Comparison of ENCODE assay signal across 8 cellular contexts in the genomic region with DNA sequence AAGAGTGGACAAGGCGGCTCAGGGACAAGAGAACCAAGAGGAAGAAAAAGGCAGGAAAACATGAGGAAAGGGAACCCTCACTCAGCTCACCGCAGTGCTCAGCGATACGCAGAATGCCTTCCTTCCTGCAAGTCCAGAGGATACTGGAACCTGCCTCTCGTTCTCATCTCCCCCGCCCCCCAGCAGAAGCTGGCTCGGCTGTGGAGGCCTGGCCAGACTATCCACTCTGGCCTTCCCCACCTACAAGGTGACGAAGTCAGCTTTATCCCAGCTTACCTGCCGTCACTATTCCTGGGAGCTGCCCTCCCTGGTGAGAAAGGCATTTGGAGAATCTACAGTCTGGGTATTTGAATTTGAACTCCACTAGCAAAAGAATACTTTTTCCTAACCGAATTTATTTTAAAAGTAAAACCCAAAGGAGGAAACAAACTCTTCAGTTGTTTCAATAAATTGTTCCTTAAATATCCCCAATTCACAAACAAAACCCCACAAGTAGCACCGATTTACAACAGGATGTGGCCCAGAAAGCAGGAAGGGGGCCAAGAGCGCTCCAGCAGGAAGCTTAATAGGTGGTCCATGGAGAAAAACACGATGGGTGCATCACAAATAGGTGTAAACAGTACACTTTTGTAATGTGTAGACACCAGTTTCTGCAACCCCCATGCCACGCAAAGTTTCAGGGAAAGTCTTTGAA. TPM values are rescaled to one million over a fixed set of nuclear protein-coding genes. Genes with fewer than 3 reads are reported as not detected.
DNase-seq lines count a peak whose midpoint lies in the region; ATAC-seq and TF ChIP-seq lines count a peak whose summit lies in the region.

No MANE protein-coding gene starts in this region.

- peaks cover 32% of the 10 kb centered on the region for H3K36me3 Mint-ChIP-seq in activated CD8-positive, alpha-beta T cell treated with anti-CD3 and anti-CD28 coated beads, Interleukin-2, amount 10 ng/mL, durations not matched to agents 7 days and 5 days (ENCODE audit: low read depth)

- H3K9ac ChIP-seq in skeletal muscle satellite cell (ENCODE audit: low read depth, low read length), result no peak overlapping the region

- POLR2A ChIA-PET in activated CD8-positive, alpha-beta T cell treated with anti-CD3 and anti-CD28 coated beads, Interleukin-2, amount 10 ng/mL, durations not matched to agents 7 days and 5 days (lab: Charles Lee), result interaction anchor here (1.5 to 7.2 kb wide), 3 partner anchors 8 to 26 kb away, joined by 3 to 82 read pairs (median 11); partner anchors contain the start of gene GID8

- no peaks in the 10 kb centered on the region for H3K27me3 ChIP-seq in hepatocyte
- no peaks in the 10 kb centered on the region for H3K27me3 ChIP-seq in skeletal muscle satellite cell (ENCODE audit: control insufficient read depth, insufficient read depth, low read length)

- ATAC-seq in activated CD8-positive, alpha-beta T cell treated with anti-CD3 and anti-CD28 coated beads, Interleukin-2, amount 10 ng/mL, durations not matched to agents 7 days and 5 days, result no peak
- ATAC-seq in HG02973 (IDR thresholded peaks at IDR 0.05; ENCODE audit: unreplicated experiment) (no peak), esophagus mucosa (no peak)

- intact Hi-C loops in posterior cingulate gyrus (cut with DNase I), result loop anchor here (5.0 kb wide), 1 partner anchor 51 kb away; no protein-coding TSS in a partner anchor

- no peak for DNase-seq in activated CD8-positive, alpha-beta T cell treated with anti-CD3 and anti-CD28 coated beads, Interleukin-2, amount 10 ng/mL, durations not matched to agents 7 days and 5 days
- DNase-seq in hepatocyte (ENCODE audit: low spot score) (no peak), DMS79 (lab: John Stamatoyannopoulos, UW) (no peak), posterior cingulate gyrus (no peak)

- H3K36me3 ChIP-seq in hepatocyte (replicated peaks; ENCODE audit: insufficient read depth, low read depth) (no peaks in the 10 kb centered on the region), skeletal muscle satellite cell (ENCODE audit: insufficient read depth, low read length) (no peaks in the 10 kb centered on the region)

- H3K9me3 ChIP-seq in hepatocyte (ENCODE audit: low read depth) (no peaks in the 10 kb centered on the region), skeletal muscle satellite cell (replicated peaks; ENCODE audit: low read length) (no peaks in the 10 kb centered on the region)

- peak overlapping the region; percentile 42 for H3K4me3 ChIP-seq in GM12875 (ENCODE audit: low read depth, low read length)
- peak overlapping the region; percentile 62 for H3K4me3 ChIP-seq in hepatocyte
- H3K4me3 ChIP-seq in skeletal muscle satellite cell (ENCODE audit: low read length), result no peak overlapping the region

- no peaks in the 10 kb centered on the region for H3K9me3 Mint-ChIP-seq in activated CD8-positive, alpha-beta T cell treated with anti-CD3 and anti-CD28 coated beads, Interleukin-2, amount 10 ng/mL, durations not matched to agents 7 days and 5 days (ENCODE audit: insufficient read depth)

- H3K4me2 ChIP-seq in hepatocyte (peak overlapping the region; percentile 93), skeletal muscle satellite cell (ENCODE audit: low read length) (peak overlapping the region; percentile 18)

- 52% methylated on average over 14 of the region's 14 CpGs for WGBS in hepatocyte (ENCODE audit: low lambda C conversion rate, missing lambda C conversion rate)

- peak overlapping the region; percentile 74 for H3K27ac Mint-ChIP-seq in activated CD8-positive, alpha-beta T cell treated with anti-CD3 and anti-CD28 coated beads, Interleukin-2, amount 10 ng/mL, durations not matched to agents 7 days and 5 days

- peak overlapping the region; percentile 52 for H2AFZ ChIP-seq in hepatocyte

- no peaks in the 10 kb centered on the region for H3K9me2 ChIP-seq in hepatocyte (replicated peaks; ENCODE audit: insufficient read depth)

- no peaks in the 10 kb centered on the region for H3K27me3 Mint-ChIP-seq in activated CD8-positive, alpha-beta T cell treated with anti-CD3 and anti-CD28 coated beads, Interleukin-2, amount 10 ng/mL, durations not matched to agents 7 days and 5 days (ENCODE audit: low read depth)

- CTCF ChIA-PET in activated CD8-positive, alpha-beta T cell treated with anti-CD3 and anti-CD28 coated beads, Interleukin-2, amount 10 ng/mL, durations not matched to agents 7 days and 5 days (lab: Charles Lee), result interaction anchor here (0.8 to 1.9 kb wide), 6 partner anchors 8 to 44 kb away, joined by 3 to 14 read pairs (median 6); no protein-coding TSS in a partner anchor

- H4K20me1 ChIP-seq in hepatocyte (ENCODE audit: insufficient read depth, poor library complexity, severe bottlenecking), result peaks cover 52% of the 10 kb centered on the region

- no peak for TF ChIP-seq CTCF in GM12875 (IDR thresholded peaks at IDR 0.05; ENCODE audit: borderline replicate concordance, insufficient read depth, low read depth, low read length)
- TF ChIP-seq CTCF in hepatocyte (IDR thresholded peaks at IDR 0.05; ENCODE audit: poor library complexity), result no peak

- H3K4me1 ChIP-seq in hepatocyte (ENCODE audit: insufficient read depth) (peaks cover 33% of the 10 kb centered on the region), skeletal muscle satellite cell (ENCODE audit: control insufficient read depth, insufficient read depth, low read length) (peaks cover 28% of the 10 kb centered on the region)

- peak overlapping the region; percentile 92 for H3K4me3 Mint-ChIP-seq in activated CD8-positive, alpha-beta T cell treated with anti-CD3 and anti-CD28 coated beads, Interleukin-2, amount 10 ng/mL, durations not matched to agents 7 days and 5 days

- peaks cover 74% of the 10 kb centered on the region for H3K4me1 Mint-ChIP-seq in activated CD8-positive, alpha-beta T cell treated with anti-CD3 and anti-CD28 coated beads, Interleukin-2, amount 10 ng/mL, durations not matched to agents 7 days and 5 days (ENCODE audit: low read depth)

- peaks cover 92% of the 10 kb centered on the region for H3K79me2 ChIP-seq in hepatocyte

- H3K27ac ChIP-seq in hepatocyte, result peak overlapping the region; percentile 98

RNA-seq across cellular contexts. Expression of gene DIDO1, which starts 2.1 kb away (rescaled TPM):
- 10 to 100 TPM; 69.6 to 74.0 TPM for total RNA-seq in activated CD8-positive, alpha-beta T cell treated with anti-CD3 and anti-CD28 coated beads, Interleukin-2, amount 10 ng/mL, durations not matched to agents 7 days and 5 days
- total RNA-seq in hepatocyte (31.5 and 31.6 TPM in 2 replicates), esophagus mucosa (26.2 TPM)
- 23.7 and 26.5 TPM in 2 replicates for polyA plus RNA-seq in hepatocyte
- 26.6 and 31.7 TPM in 2 replicates for total RNA-seq in skeletal muscle satellite cell (2012; rRNA removed)

RNA-seq across cellular contexts. Expression of gene GID8, which starts 9.6 kb away (rescaled TPM):
- total RNA-seq in activated CD8-positive, alpha-beta T cell treated with anti-CD3 and anti-CD28 coated beads, Interleukin-2, amount 10 ng/mL, durations not matched to agents 7 days and 5 days, result 10 to 100 TPM; 37.3 to 39.7 TPM
- 35.4 and 35.5 TPM in 2 replicates for total RNA-seq in hepatocyte
- polyA plus RNA-seq in hepatocyte, result 16.5 and 17.9 TPM in 2 replicates
- total RNA-seq in skeletal muscle satellite cell (2012; rRNA removed), result 22.7 and 23.1 TPM in 2 replicates
- total RNA-seq in esophagus mucosa, result 42.7 TPM

RNA-seq across cellular contexts. Expression of gene SLC17A9, which starts 24.1 kb away (rescaled TPM):
- total RNA-seq in activated CD8-positive, alpha-beta T cell treated with anti-CD3 and anti-CD28 coated beads, Interleukin-2, amount 10 ng/mL, durations not matched to agents 7 days and 5 days, result 10 to 100 TPM; 57.8 to 69.7 TPM
- 17.3 and 26.9 TPM in 2 replicates for total RNA-seq in hepatocyte
- 83.9 and 113 TPM in 2 replicates for polyA plus RNA-seq in hepatocyte
- 8.1 and 18.8 TPM in 2 replicates for total RNA-seq in skeletal muscle satellite cell (2012; rRNA removed)
- 0.76 TPM for total RNA-seq in esophagus mucosa

Comparison
In these comparisons a context has a peak if more than half of its experiments do, and no peak if none do; other contexts are left out.
1. RNA of gene SLC17A9, which starts 24.1 kb away (total RNA-seq): 57.8 to 69.7 TPM in activated CD8-positive, alpha-beta T cell treated with anti-CD3 and anti-CD28 coated beads, Interleukin-2, amount 10 ng/mL, durations not matched to agents 7 days and 5 days and 17.3 to 26.9 TPM in hepatocyte; 0.76 TPM in esophagus mucosa (single experiment); every median in the first group is over 10 times any median in the second.